ENCODE assay signal across 1 cellular context in genomic region chr4:125368684-125369083, GRCh38.
TF ChIP-seq lines count a peak whose summit lies in the region.

No MANE protein-coding gene starts in this region.

TF ChIP-seq in IMR-90, 13 proteins besides CTCF, POLR2A, EP300 and RAD21 (continued from another document):
- TF ChIP-seq ELK1 (IDR thresholded peaks at IDR 0.05; ENCODE audit: borderline replicate concordance, low read depth, low read length) (no peak), MAZ (IDR thresholded peaks at IDR 0.05; ENCODE audit: borderline replicate concordance, low read depth, low read length) (no peak), FOS (IDR thresholded peaks at IDR 0.05; ENCODE audit: low read depth, low read length) (no peak), USF2 (IDR thresholded peaks at IDR 0.05; ENCODE audit: low read depth, low read length) (no peak), RCOR1 (IDR thresholded peaks at IDR 0.05; ENCODE audit: insufficient replicate concordance, low read length) (no peak), CHD1 (IDR thresholded peaks at IDR 0.05; ENCODE audit: low read depth, low read length) (no peak)
